13 cellular contexts compared by ENCODE assay signal in genomic region chr4:141347738-141348524, GRCh38.
DNase-seq lines count a peak whose midpoint lies in the region; ATAC-seq, FAIRE-seq and TF ChIP-seq lines count a peak whose summit lies in the region.
"Had no signal": no experiment of that assay in that cellular context is flagged by ENCODE, and none has a peak within 500 bp of the region (broad histone marks: within the 10 kb centered on the region; RNA-seq: fewer than 3 reads in every experiment).

No MANE protein-coding gene starts in this region.

- peak; percentile 40 for ATAC-seq in HG02938 (IDR thresholded peaks at IDR 0.05; ENCODE audit: unreplicated experiment)
- no peak for ATAC-seq in HG03045 (IDR thresholded peaks at IDR 0.05; ENCODE audit: unreplicated experiment)

- no peaks in the 10 kb centered on the region for H3K27me3 ChIP-seq in astrocyte (ENCODE audit: insufficient read depth, low read length)
- H3K27me3 ChIP-seq in smooth muscle cell (ENCODE audit: low read depth): no peaks in the 10 kb centered on the region
- no peaks in the 10 kb centered on the region for H3K27me3 ChIP-seq in esophagus muscularis mucosa

- no peak overlapping the region for H3K4me3 Mint-ChIP-seq in astrocyte (ENCODE audit: unreplicated experiment)
- H3K4me3 Mint-ChIP-seq: activated T-helper 1 cell treated with anti-CD3 and anti-CD28 coated beads, Interleukin-12 subunit alpha, Interleukin-12 subunit beta, Interleukin-2, Interleukin-4 antibody, amounts not matched to agents 30 ng/mL and 10 ng/mL and 1 ng/mL, durations not matched to agents 14 hours and 24 hours and 36 hours; naive B cell had no signal

- TF ChIP-seq POLR2A in esophagus muscularis mucosa (IDR thresholded peaks at IDR 0.05; ENCODE audit: low read depth): no peak

- DNase-seq in DMS153 (lab: John Stamatoyannopoulos, UW) (peak; percentile 20), DMS153 treated with DMSO at 0.1 percent for 48 hours (lab: John Stamatoyannopoulos, UW; ENCODE audit: unreplicated experiment) (no peak), astrocyte (ENCODE audit: low read depth) (no peak), smooth muscle cell (lab: John Stamatoyannopoulos, UW; ENCODE audit: unreplicated experiment) (no peak), esophagus muscularis mucosa (ENCODE audit: extremely low spot score) (no peak), superior temporal gyrus (ENCODE audit: extremely low spot score) (no peak)
- DNase-seq: naive B cell, NCI-H774 had no signal

- H3K4me1 Mint-ChIP-seq in astrocyte (ENCODE audit: low read depth, unreplicated experiment): peaks cover 17% of the 10 kb centered on the region

- H3K79me2 ChIP-seq in astrocyte (ENCODE audit: insufficient read depth, low read length) (no peaks in the 10 kb centered on the region), smooth muscle cell (ENCODE audit: low read depth) (no peaks in the 10 kb centered on the region)

- no peak overlapping the region for H3K27ac Mint-ChIP-seq in astrocyte (ENCODE audit: unreplicated experiment)
- H3K27ac Mint-ChIP-seq: activated T-helper 1 cell treated with anti-CD3 and anti-CD28 coated beads, Interleukin-12 subunit alpha, Interleukin-12 subunit beta, Interleukin-2, Interleukin-4 antibody, amounts not matched to agents 30 ng/mL and 10 ng/mL and 1 ng/mL, durations not matched to agents 14 hours and 24 hours and 36 hours; naive B cell had no signal

- H2AFZ ChIP-seq in astrocyte (ENCODE audit: low read depth, low read length): no peak overlapping the region
- peak overlapping the region; percentile 32 for H2AFZ ChIP-seq in smooth muscle cell (ENCODE audit: low read depth)

- peak; percentile 43 for FAIRE-seq in astrocyte (lab: Jason Lieb, UNC)

- H3K9me3 ChIP-seq in astrocyte (ENCODE audit: insufficient read depth, low read depth, low read length) (no peaks in the 10 kb centered on the region), smooth muscle cell (replicated peaks; ENCODE audit: low read depth) (no peaks in the 10 kb centered on the region), esophagus muscularis mucosa (no peaks in the 10 kb centered on the region)

- peaks cover under 1% of the 10 kb centered on the region for H3K27me3 Mint-ChIP-seq in astrocyte (ENCODE audit: low read depth, unreplicated experiment)

- H3K27ac ChIP-seq in astrocyte (ENCODE audit: low read depth, low read length) (no peak overlapping the region), smooth muscle cell (ENCODE audit: low read depth) (no peak overlapping the region), esophagus muscularis mucosa (replicated peaks in 1 of 4) (no peak overlapping the region)
- H3K27ac ChIP-seq: 22Rv1 had no signal

- peaks cover 5% of the 10 kb centered on the region for H3F3A ChIP-seq in smooth muscle cell (ENCODE audit: low read depth)

- no peak for TF ChIP-seq EP300 in esophagus muscularis mucosa (IDR thresholded peaks at IDR 0.05)

- 75% methylated on average over 5 of the region's 5 CpGs for WGBS in smooth muscle cell (ENCODE audit: low lambda C conversion rate)
- 51% methylated on average over 5 of the region's 5 CpGs for WGBS in esophagus muscularis mucosa

- H4K20me1 ChIP-seq in astrocyte (ENCODE audit: insufficient read depth, low read length) (no peaks in the 10 kb centered on the region), smooth muscle cell (ENCODE audit: low read depth) (no peaks in the 10 kb centered on the region)

- H3K9me3 Mint-ChIP-seq in astrocyte (ENCODE audit: unreplicated experiment): no peaks in the 10 kb centered on the region
- H3K9me3 Mint-ChIP-seq: activated T-helper 1 cell treated with anti-CD3 and anti-CD28 coated beads, Interleukin-12 subunit alpha, Interleukin-12 subunit beta, Interleukin-2, Interleukin-4 antibody, amounts not matched to agents 30 ng/mL and 10 ng/mL and 1 ng/mL, durations not matched to agents 14 hours and 24 hours and 36 hours; naive B cell had no signal

- intact Hi-C loops in esophagus muscularis mucosa (cut with DNase I): loop anchor here (10.0 kb wide), 2 partner anchors 287 to 737 kb away; partner anchors contain the start of gene IL15

- TF ChIP-seq CTCF in astrocyte (IDR thresholded peaks at IDR 0.05; ENCODE audit: insufficient read depth, low read depth, low read length) (no peak), smooth muscle cell (IDR thresholded peaks at IDR 0.05; ENCODE audit: borderline replicate concordance, insufficient read depth, poor library complexity, severe bottlenecking) (no peak), esophagus muscularis mucosa (IDR thresholded peaks at IDR 0.05) (no peak)

- H3K36me3 Mint-ChIP-seq in astrocyte (ENCODE audit: low read depth, unreplicated experiment): no peaks in the 10 kb centered on the region
- H3K36me3 Mint-ChIP-seq: naive B cell had no signal

- H3K4me1 ChIP-seq in astrocyte (ENCODE audit: insufficient read depth, low read length): peaks cover 10% of the 10 kb centered on the region
- peaks cover 10% of the 10 kb centered on the region for H3K4me1 ChIP-seq in smooth muscle cell (ENCODE audit: low read depth)
- H3K4me1 ChIP-seq in esophagus muscularis mucosa: peaks cover 0 to 11% (median 3%) of the 10 kb centered on the region in 4 donors

- H3K36me3 ChIP-seq in astrocyte (ENCODE audit: insufficient read depth, low read length) (no peaks in the 10 kb centered on the region), smooth muscle cell (ENCODE audit: low read depth) (no peaks in the 10 kb centered on the region), esophagus muscularis mucosa (no peaks in the 10 kb centered on the region)

- H3K4me2 ChIP-seq in astrocyte (ENCODE audit: low read length): no peak overlapping the region
- H3K4me2 ChIP-seq in smooth muscle cell: no peak overlapping the region

- H3K9ac ChIP-seq in astrocyte (ENCODE audit: low read length): no peak overlapping the region
- H3K9ac ChIP-seq in smooth muscle cell (ENCODE audit: low read depth): no peak overlapping the region

- H3K4me3 ChIP-seq in astrocyte (ENCODE audit: insufficient read depth, low read depth, low read length) (no peak overlapping the region), smooth muscle cell (no peak overlapping the region), esophagus muscularis mucosa (no peak overlapping the region)
- H3K4me3 ChIP-seq: coronary artery had no signal
